In genomic region chr2:33469238-33469637, GRCh38 we compare ENCODE assay signal across 29 cellular contexts.
"Had no signal": no experiment of that assay in that cellular context is flagged by ENCODE, and none has a peak within 500 bp of the region (broad histone marks: within the 10 kb centered on the region; RNA-seq: fewer than 3 reads in every experiment).

No MANE protein-coding gene starts in this region.

- FAIRE-seq: endothelial cell of umbilical vein had no signal

- ATAC-seq: activated naive CD4-positive, alpha-beta T cell treated with anti-CD3 and anti-CD28 coated beads, Interleukin-2, amount 50 U/mL, for 72 hours; activated T-cell treated with anti-CD3 and anti-CD28 coated beads, Interleukin-2, amount 50 U/mL, for 72 hours; T-helper 17 cell; WTC11 had no signal

- H3K27me3 ChIP-seq: ascending aorta, breast epithelium, cardiac muscle cell, colonic mucosa, esophagus squamous epithelium had no signal

- H3K4me3 ChIP-seq: ascending aorta, breast epithelium, cardiac muscle cell, colonic mucosa, esophagus squamous epithelium had no signal

- H3K9me3 ChIP-seq: ascending aorta, breast epithelium, colonic mucosa, esophagus squamous epithelium had no signal

- H3K27ac ChIP-seq: ascending aorta, breast epithelium, cardiac muscle cell, colonic mucosa, epithelial cell of prostate, esophagus squamous epithelium had no signal

- H3K36me3 ChIP-seq: ascending aorta, breast epithelium, cardiac muscle cell, colonic mucosa, esophagus squamous epithelium had no signal

- DNase-seq: activated CD4-positive, alpha-beta memory T cell treated with anti-CD3 and anti-CD28 coated beads, Interleukin-2, amount 10 ng/mL, durations not matched to agents 7 days and 5 days; activated CD4-positive, alpha-beta T cell treated with anti-CD3 and anti-CD28 coated beads for 1 hour; activated CD4-positive, alpha-beta T cell treated with anti-CD3 and anti-CD28 coated beads for 4 hours; activated CD4-positive, alpha-beta T cell treated with anti-CD3 and anti-CD28 coated beads, Interleukin-2, amount 10 ng/mL, durations not matched to agents 7 days and 5 days; activated CD4-positive, alpha-beta T cell treated with anti-CD3 and anti-CD28 coated beads, Interleukin-2, amount 50 U/mL, for 4 hours; activated CD8-positive, alpha-beta memory T cell treated with anti-CD3 and anti-CD28 coated beads, Interleukin-2, amount 50 U/mL, for 48 hours; activated gamma-delta T cell; activated naive CD4-positive, alpha-beta T cell; activated naive CD4-positive, alpha-beta T cell treated with anti-CD3 and anti-CD28 coated beads, Interleukin-2, amount 10 ng/mL, durations not matched to agents 7 days and 5 days; activated naive CD8-positive, alpha-beta T cell treated with anti-CD3 and anti-CD28 coated beads, Interleukin-2, amount 10 ng/mL, durations not matched to agents 7 days and 5 days; activated T-cell treated with anti-CD3 and anti-CD28 coated beads for 4 hours; activated T-cell treated with anti-CD3 and anti-CD28 coated beads, Interleukin-2, amount 50 U/mL, for 24 hours; activated T-cell treated with anti-CD3 and anti-CD28 coated beads, Interleukin-2, amount 50 U/mL, for 72 hours; central memory CD4-positive, alpha-beta T cell; cerebellar nuclear complex; colonic mucosa; effector CD8-positive, alpha-beta T cell; esophagus squamous epithelium; foreskin melanocyte; T-helper 1 cell; T-helper 17 cell; T1000 had no signal

- H3K4me1 ChIP-seq: ascending aorta, breast epithelium, colonic mucosa, esophagus squamous epithelium had no signal
